Comparison of ENCODE assay signal across 22 cellular contexts in the genomic region with DNA sequence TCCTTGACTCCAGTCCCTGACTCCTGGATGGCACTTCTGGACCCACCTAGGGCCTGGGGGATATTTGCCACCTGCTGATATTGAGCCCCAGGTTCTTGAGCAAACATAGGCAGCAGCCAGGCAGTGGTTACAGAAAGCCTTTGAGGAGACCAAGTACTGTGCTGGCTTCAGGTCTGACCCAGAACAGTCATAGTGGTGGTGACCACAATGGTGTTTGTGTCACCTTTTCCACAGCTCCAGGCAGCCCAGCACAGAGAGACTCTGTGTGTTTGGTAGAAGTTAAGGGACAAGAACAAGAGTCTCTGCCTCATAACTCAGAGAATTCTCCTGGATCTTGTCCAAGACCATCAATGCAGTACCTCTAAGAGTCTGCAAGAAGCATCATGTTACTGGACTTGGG. TPM values are rescaled to one million over a fixed set of nuclear protein-coding genes. Genes with fewer than 3 reads are reported as not detected.
DNase-seq lines count a peak whose midpoint lies in the region; ATAC-seq, FAIRE-seq and TF ChIP-seq lines count a peak whose summit lies in the region.
"Had no signal": no experiment of that assay in that cellular context is flagged by ENCODE, and none has a peak within 500 bp of the region (broad histone marks: within the 10 kb centered on the region; RNA-seq: fewer than 3 reads in every experiment).

No MANE protein-coding gene starts in this region.

- no peak for TF ChIP-seq EP300 in A549 (IDR thresholded peaks at IDR 0.05)

- TF ChIP-seq POLR2A in A549 (IDR thresholded peaks at IDR 0.05; ENCODE audit: low read length) = no peak

- CTCF ChIA-PET in activated CD4-positive, alpha-beta memory T cell treated with anti-CD3 and anti-CD28 coated beads for 36 hours (lab: Charles Lee) = no interaction called here
- CTCF ChIA-PET in activated CD4-positive, alpha-beta memory T cell treated with anti-CD3 and anti-CD28 coated beads, Interleukin-2, amount 10 ng/mL, durations not matched to agents 7 days and 5 days (lab: Charles Lee) = no interaction called here
- CTCF ChIA-PET in A549 (lab: Yijun Ruan, JAX) (interaction anchor here (0.9 to 5.1 kb wide), 7 partner anchors 10 to 219 kb away, joined by 3 to 27 read pairs (median 4); partner anchors contain the start of gene PSMC4), HEK293 (lab: Yijun Ruan, JAX) (interaction anchor here (0.6 to 1.6 kb wide), 4 partner anchors 12 to 386 kb away, joined by 3 to 7 read pairs (median 4); no protein-coding TSS in a partner anchor)

- H3K4me3 Mint-ChIP-seq in activated CD4-positive, alpha-beta memory T cell treated with anti-CD3 and anti-CD28 coated beads for 36 hours = no peak overlapping the region
- H3K4me3 Mint-ChIP-seq in activated CD4-positive, alpha-beta memory T cell treated with anti-CD3 and anti-CD28 coated beads, Interleukin-2, amount 10 ng/mL, durations not matched to agents 7 days and 5 days = no peak overlapping the region
- H3K4me3 Mint-ChIP-seq: H9 had no signal

- no peaks in the 10 kb centered on the region for H3K4me1 ChIP-seq in A549
- H3K4me1 ChIP-seq in HEK293 (ENCODE audit: control insufficient read depth, insufficient read depth, low read length) = peaks cover 8% of the 10 kb centered on the region

- no peak overlapping the region for H3K27ac ChIP-seq in A549
- no peak overlapping the region for H3K27ac ChIP-seq in HEK293 (ENCODE audit: extremely low read depth, low read depth, low read length)
- H3K27ac ChIP-seq: C4-2B had no signal

- H3K27ac Mint-ChIP-seq in activated CD4-positive, alpha-beta memory T cell treated with anti-CD3 and anti-CD28 coated beads for 36 hours = no peak overlapping the region
- H3K27ac Mint-ChIP-seq in activated CD4-positive, alpha-beta memory T cell treated with anti-CD3 and anti-CD28 coated beads, Interleukin-2, amount 10 ng/mL, durations not matched to agents 7 days and 5 days = no peak overlapping the region
- H3K27ac Mint-ChIP-seq: H9 had no signal

- DNase-seq in activated CD4-positive, alpha-beta memory T cell treated with anti-CD3 and anti-CD28 coated beads for 36 hours = peak; percentile 50
- DNase-seq in activated CD4-positive, alpha-beta memory T cell treated with anti-CD3 and anti-CD28 coated beads, Interleukin-2, amount 10 ng/mL, durations not matched to agents 7 days and 5 days = no peak
- no peak for DNase-seq in A549 (ENCODE audit: low read depth in 1 of 2, low spot score in 1 of 2)
- peak; percentile 15 to 21 for DNase-seq in stimulated activated CD8-positive, alpha-beta memory T cell treated with anti-CD3 and anti-CD28 coated beads, Interleukin-15, amount 100 ng/mL, for 48 hours (ENCODE audit: low read depth in 2 of 2)
- DNase-seq in nucleus accumbens (lab: John Stamatoyannopoulos, UW) = no peak
- DNase-seq: ACHN, H9, KG1, NCI-H1105 treated with DMSO at 0.1 percent for 48 hours, NCI-H1694, NCI-H2081 treated with DMSO at 0.1 percent for 48 hours, NCI-H226, NCI-H524, NCI-H82, OCI-M1, SHP77 had no signal

- H3K36me3 Mint-ChIP-seq in activated CD4-positive, alpha-beta memory T cell treated with anti-CD3 and anti-CD28 coated beads for 36 hours = no peaks in the 10 kb centered on the region
- no peaks in the 10 kb centered on the region for H3K36me3 Mint-ChIP-seq in activated CD4-positive, alpha-beta memory T cell treated with anti-CD3 and anti-CD28 coated beads, Interleukin-2, amount 10 ng/mL, durations not matched to agents 7 days and 5 days (ENCODE audit: low read depth)

- H3K9me3 ChIP-seq in A549 (no peaks in the 10 kb centered on the region), HEK293 (ENCODE audit: control insufficient read depth, insufficient read depth, low read depth, low read length) (peaks cover 2% of the 10 kb centered on the region)

- FAIRE-seq in A549 (lab: Jason Lieb, UNC) = peak; percentile 70
- FAIRE-seq: D721Med had no signal

- intact Hi-C loops in activated CD4-positive, alpha-beta memory T cell treated with anti-CD3 and anti-CD28 coated beads for 36 hours (cut with micrococcal nuclease) = no loop called here

- POLR2A ChIA-PET in activated CD4-positive, alpha-beta memory T cell treated with anti-CD3 and anti-CD28 coated beads for 36 hours (lab: Charles Lee) = no interaction called here
- POLR2A ChIA-PET in activated CD4-positive, alpha-beta memory T cell treated with anti-CD3 and anti-CD28 coated beads, Interleukin-2, amount 10 ng/mL, durations not matched to agents 7 days and 5 days (lab: Charles Lee) = no interaction called here
- POLR2A ChIA-PET in A549 (lab: Yijun Ruan, JAX) (no interaction called here), HEK293 (lab: Yijun Ruan, JAX) (no interaction called here)

- no peak for TF ChIP-seq RAD21 in A549 (conservative IDR thresholded peaks at IDR 0.05 in 1 of 2, IDR thresholded peaks at IDR 0.05 in 1 of 2)

- ATAC-seq in A549 = no peak; a peak in 2 of 6 replicates
- ATAC-seq in GM19455 (IDR thresholded peaks at IDR 0.05; ENCODE audit: unreplicated experiment) = no peak

- no peaks in the 10 kb centered on the region for H3K9me3 Mint-ChIP-seq in activated CD4-positive, alpha-beta memory T cell treated with anti-CD3 and anti-CD28 coated beads for 36 hours
- H3K9me3 Mint-ChIP-seq in activated CD4-positive, alpha-beta memory T cell treated with anti-CD3 and anti-CD28 coated beads, Interleukin-2, amount 10 ng/mL, durations not matched to agents 7 days and 5 days = no peaks in the 10 kb centered on the region
- H3K9me3 Mint-ChIP-seq: H9 had no signal

- no peaks in the 10 kb centered on the region for H3K36me3 ChIP-seq in HEK293 (ENCODE audit: control insufficient read depth in 2 of 2, insufficient read depth in 1 of 2, low read length in 2 of 2)

- H3K4me3 ChIP-seq in A549 (no peak overlapping the region), HEK293 (ENCODE audit: low read depth, low read length) (no peak overlapping the region)

- H3K4me1 Mint-ChIP-seq in activated CD4-positive, alpha-beta memory T cell treated with anti-CD3 and anti-CD28 coated beads for 36 hours (ENCODE audit: low read depth) = no peaks in the 10 kb centered on the region
- no peaks in the 10 kb centered on the region for H3K4me1 Mint-ChIP-seq in activated CD4-positive, alpha-beta memory T cell treated with anti-CD3 and anti-CD28 coated beads, Interleukin-2, amount 10 ng/mL, durations not matched to agents 7 days and 5 days
- H3K4me1 Mint-ChIP-seq: H9 had no signal

- H3K27me3 Mint-ChIP-seq in activated CD4-positive, alpha-beta memory T cell treated with anti-CD3 and anti-CD28 coated beads for 36 hours = peaks cover 13% of the 10 kb centered on the region
- peaks cover 17% of the 10 kb centered on the region for H3K27me3 Mint-ChIP-seq in activated CD4-positive, alpha-beta memory T cell treated with anti-CD3 and anti-CD28 coated beads, Interleukin-2, amount 10 ng/mL, durations not matched to agents 7 days and 5 days

- no peak overlapping the region for H3K4me2 ChIP-seq in A549

- no peak for TF ChIP-seq CTCF in A549 (IDR thresholded peaks at IDR 0.05)
- TF ChIP-seq CTCF in HEK293 (tag by site-specific recombination; IDR thresholded peaks at IDR 0.05) = no peak

TF ChIP-seq in A549, 52 proteins besides CTCF, POLR2A, EP300 and RAD21:
- TF ChIP-seq KDM1A (IDR thresholded peaks at IDR 0.05; ENCODE audit: low read depth) = no peak

TF ChIP-seq in HEK293, 187 proteins besides CTCF, POLR2A, EP300 and RAD21:
- TF ChIP-seq HOXA7 (CRISPR knock-in tag; IDR thresholded peaks at IDR 0.05; ENCODE audit: borderline replicate concordance) (no peak), ZNF24 (tag by site-specific recombination; IDR thresholded peaks at IDR 0.05) (no peak), ZSCAN5A (tag by site-specific recombination; IDR thresholded peaks at IDR 0.05) (no peak), ZBTB48 (tag by site-specific recombination; IDR thresholded peaks at IDR 0.05) (0 out of 2 replicates have a peak, but pooled peaks have one; percentile 32)

RNA-seq across cellular contexts. Expression of gene CLC, which starts 14.6 kb away (rescaled TPM):
- 1 to 10 TPM; 4.0 to 4.7 TPM for total RNA-seq in activated CD4-positive, alpha-beta memory T cell treated with anti-CD3 and anti-CD28 coated beads for 36 hours
- 1 to 10 TPM; 1.5 to 1.8 TPM for total RNA-seq in activated CD4-positive, alpha-beta memory T cell treated with anti-CD3 and anti-CD28 coated beads, Interleukin-2, amount 10 ng/mL, durations not matched to agents 7 days and 5 days
- not detected in 2 replicates for polyA plus RNA-seq in A549 (2011; rRNA removed)
- not detected in 2 replicates for polyA plus RNA-seq in A549 (2012; cell fraction: cytosol; rRNA removed)
- polyA plus RNA-seq in A549 (2012; cell fraction: nucleus; rRNA removed) = not detected in 2 replicates
- not detected in 3 replicates for polyA plus RNA-seq in A549 (2017; fragmentation: RNase III; extraction: RNeasy Plus Mini Kit Qiagen cat#74134 plus additional on column Dnase treatment)
- not detected in 2 replicates for polyA minus RNA-seq in A549 (2011; rRNA and poly(A)+ RNA removed)
- total RNA-seq: HT-29, RPMI7951 had no signal

RNA-seq across cellular contexts. Expression of gene LEUTX, which starts 26.3 kb away (rescaled TPM):
- not detected for total RNA-seq in activated CD4-positive, alpha-beta memory T cell treated with anti-CD3 and anti-CD28 coated beads for 36 hours
- under 1 TPM in 1 of 2 experiments, not detected in 1; 0.35 TPM for total RNA-seq in activated CD4-positive, alpha-beta memory T cell treated with anti-CD3 and anti-CD28 coated beads, Interleukin-2, amount 10 ng/mL, durations not matched to agents 7 days and 5 days
- not detected in 2 replicates for polyA plus RNA-seq in A549 (2011; rRNA removed)
- polyA plus RNA-seq in A549 (2012; cell fraction: cytosol; rRNA removed) = 0.06 TPM in 1 of 2 replicates, not detected in the other
- polyA plus RNA-seq in A549 (2012; cell fraction: nucleus; rRNA removed) = not detected in 2 replicates
- not detected in 3 replicates for polyA plus RNA-seq in A549 (2017; fragmentation: RNase III; extraction: RNeasy Plus Mini Kit Qiagen cat#74134 plus additional on column Dnase treatment)
- not detected in 2 replicates for polyA minus RNA-seq in A549 (2011; rRNA and poly(A)+ RNA removed)
- total RNA-seq: H9, HT-29, RPMI7951 had no signal

RNA-seq across cellular contexts. Expression of gene LGALS14, which starts 48.1 kb away (rescaled TPM):
- 1 to 10 TPM; 1.6 to 2.5 TPM for total RNA-seq in activated CD4-positive, alpha-beta memory T cell treated with anti-CD3 and anti-CD28 coated beads for 36 hours
- total RNA-seq in activated CD4-positive, alpha-beta memory T cell treated with anti-CD3 and anti-CD28 coated beads, Interleukin-2, amount 10 ng/mL, durations not matched to agents 7 days and 5 days = under 1 TPM in 1 of 2 experiments, not detected in 1; 0.90 TPM
- polyA plus RNA-seq in A549 (2011; rRNA removed) = not detected in 2 replicates
- not detected in 2 replicates for polyA plus RNA-seq in A549 (2012; cell fraction: cytosol; rRNA removed)
- not detected in 2 replicates for polyA plus RNA-seq in A549 (2012; cell fraction: nucleus; rRNA removed)
- not detected in 3 replicates for polyA plus RNA-seq in A549 (2017; fragmentation: RNase III; extraction: RNeasy Plus Mini Kit Qiagen cat#74134 plus additional on column Dnase treatment)
- polyA minus RNA-seq in A549 (2011; rRNA and poly(A)+ RNA removed) = not detected in 2 replicates
- total RNA-seq: H9, HT-29, RPMI7951 had no signal

Comparison
In these comparisons a context has a peak if more than half of its experiments do, and no peak if none do; other contexts are left out.
1. DNase-seq: peak in activated CD4-positive, alpha-beta memory T cell treated with anti-CD3 and anti-CD28 coated beads for 36 hours (single experiment) and stimulated activated CD8-positive, alpha-beta memory T cell treated with anti-CD3 and anti-CD28 coated beads, Interleukin-15, amount 100 ng/mL, for 48 hours (2 of 2); none in activated CD4-positive, alpha-beta memory T cell treated with anti-CD3 and anti-CD28 coated beads, Interleukin-2, amount 10 ng/mL, durations not matched to agents 7 days and 5 days (single experiment), A549 (0 of 2) and nucleus accumbens (0 of 56).
2. CTCF ChIA-PET loops: an anchor here in A549 (0.9 to 5.1 kb wide) and HEK293 (0.6 to 1.6 kb wide); none called in activated CD4-positive, alpha-beta memory T cell treated with anti-CD3 and anti-CD28 coated beads for 36 hours and activated CD4-positive, alpha-beta memory T cell treated with anti-CD3 and anti-CD28 coated beads, Interleukin-2, amount 10 ng/mL, durations not matched to agents 7 days and 5 days.